Comparison of ENCODE assay signal across 1 cellular context in genomic region chr19:5128251-5128931, GRCh38.
A peak's percentile ranks its signal among the peaks of the same experiment; 100 is the strongest.
TF ChIP-seq lines count a peak whose summit lies in the region.

No MANE protein-coding gene starts in this region.

TF ChIP-seq in K562, 482 proteins besides CTCF, POLR2A, EP300 and RAD21 (continued from another document):
- no peak for TF ChIP-seq XRCC3 (IDR thresholded peaks at IDR 0.05)
- no peak for TF ChIP-seq ZNF316 (IDR thresholded peaks at IDR 0.05)
- TF ChIP-seq ARID2 (IDR thresholded peaks at IDR 0.05), result no peak
- TF ChIP-seq HDAC3 (IDR thresholded peaks at IDR 0.05; ENCODE audit: borderline replicate concordance, partially characterized antibody), result no peak
- no peak for TF ChIP-seq ZNF644 (tag; IDR thresholded peaks at IDR 0.05; ENCODE audit: low read depth)
- TF ChIP-seq FOSL1 (tag; conservative IDR thresholded peaks at IDR 0.05), result no peak
- no peak for TF ChIP-seq ZNF174 (CRISPR knock-in tag; IDR thresholded peaks at IDR 0.05)
- TF ChIP-seq IRF2 (CRISPR knock-in tag; IDR thresholded peaks at IDR 0.05), result no peak
- no peak for TF ChIP-seq ZNF324 (CRISPR knock-in tag; IDR thresholded peaks at IDR 0.05)
- no peak for TF ChIP-seq NELFE (IDR thresholded peaks at IDR 0.05; ENCODE audit: insufficient read depth, insufficient read length)
- peak; percentile 20; the same call in 1 of the 2 replicates for TF ChIP-seq RBFOX2 (IDR thresholded peaks at IDR 0.05; ENCODE audit: low read depth, low read length)
